In the genomic region with DNA sequence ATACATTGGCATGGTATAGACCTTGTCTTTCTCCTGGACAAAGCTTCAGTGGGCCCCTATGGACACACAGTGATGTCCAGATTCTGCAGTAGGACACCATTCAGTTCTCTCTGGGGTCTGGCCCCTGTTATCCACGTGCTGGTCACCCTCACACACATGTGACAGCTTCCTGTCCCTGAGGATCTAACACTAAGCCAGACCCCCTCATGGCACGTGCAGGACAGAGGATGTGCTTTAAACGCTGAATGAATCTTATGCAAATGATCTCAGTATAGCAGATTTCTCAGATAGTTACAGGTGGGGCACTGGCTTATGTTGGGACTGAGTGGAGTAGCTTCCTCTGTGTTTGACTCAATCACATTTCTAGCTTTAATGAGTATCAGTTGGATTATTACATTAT, we compare ENCODE assay signal across 24 cellular contexts. TPM values are rescaled to one million over a fixed set of nuclear protein-coding genes. Genes with fewer than 3 reads are reported as not detected.
DNase-seq lines count a peak whose midpoint lies in the region; ATAC-seq and TF ChIP-seq lines count a peak whose summit lies in the region.
"Had no signal": no experiment of that assay in that cellular context is flagged by ENCODE, and none has a peak within 500 bp of the region (broad histone marks: within the 10 kb centered on the region; RNA-seq: fewer than 3 reads in every experiment).

No MANE protein-coding gene starts in this region.

- POLR2A ChIA-PET in OCI-LY7 (lab: Charles Lee): no interaction called here

- no peaks in the 10 kb centered on the region for H3K9me3 ChIP-seq in DOHH2 (ENCODE audit: control insufficient read depth, insufficient read depth, low read length)
- no peaks in the 10 kb centered on the region for H3K9me3 ChIP-seq in Karpas-422 (ENCODE audit: low read length)
- H3K9me3 ChIP-seq in OCI-LY7 (ENCODE audit: low read length): no peaks in the 10 kb centered on the region
- H3K9me3 ChIP-seq: A549; BE2C; BLaER1 treated with 17β-estradiol and CSF1 and Interleukin-3, amounts not matched to agents 10 nM and 100 nM had no signal

- no peaks in the 10 kb centered on the region for H3K36me3 Mint-ChIP-seq in stimulated activated naive B cell treated with anti-CD40 and anti-IgM and Interleukin-4, amounts not matched to agents 10 μg/mL and 1 μg/mL and 100 μg/mL, for 72 hours
- H3K36me3 Mint-ChIP-seq: CD8-positive, alpha-beta memory T cell had no signal

- peaks cover 15% of the 10 kb centered on the region for H3K4me1 ChIP-seq in DOHH2 (ENCODE audit: control insufficient read depth, low read length)
- H3K4me1 ChIP-seq in Karpas-422 (ENCODE audit: low read length): peaks cover 13% of the 10 kb centered on the region
- peaks cover 10% of the 10 kb centered on the region for H3K4me1 ChIP-seq in OCI-LY7 (ENCODE audit: insufficient read depth, low read length, poor library complexity, severe bottlenecking)
- H3K4me1 ChIP-seq: A549; BE2C; BLaER1 treated with 17β-estradiol and CSF1 and Interleukin-3, amounts not matched to agents 10 nM and 100 nM had no signal

- H3K4me1 Mint-ChIP-seq in stimulated activated naive B cell treated with anti-CD40 and anti-IgM and Interleukin-4, amounts not matched to agents 10 μg/mL and 1 μg/mL and 100 μg/mL, for 72 hours: no peaks in the 10 kb centered on the region
- H3K4me1 Mint-ChIP-seq: CD8-positive, alpha-beta memory T cell had no signal

- peak overlapping the region; percentile 30 for H3K4me2 ChIP-seq in DOHH2 (ENCODE audit: low read length)
- H3K4me2 ChIP-seq in Karpas-422 (ENCODE audit: low read depth, low read length, poor library complexity, severe bottlenecking): peak overlapping the region; percentile 40
- peak overlapping the region; percentile 2; the same call in 1 of the 2 replicates for H3K4me2 ChIP-seq in OCI-LY7 (ENCODE audit: low read length)
- H3K4me2 ChIP-seq: A549; BLaER1 treated with 17β-estradiol and CSF1 and Interleukin-3, amounts not matched to agents 10 nM and 100 nM had no signal

- DNase-seq in Karpas-422 (peak; percentile 81), OCI-LY7 (ENCODE audit: low spot score) (peak; percentile 44), SIG-M5 treated with dmso at 0.1 percent for 504 hours (lab: John Stamatoyannopoulos, UW; ENCODE audit: unreplicated experiment) (no peak), inferior parietal cortex (ENCODE audit: extremely low spot score) (no peak)
- no peak for DNase-seq in stimulated activated naive B cell treated with anti-CD40 and anti-IgM and Interleukin-4, amounts not matched to agents 10 μg/mL and 1 μg/mL and 100 μg/mL, for 72 hours
- no peak for DNase-seq in stimulated activated CD4-positive, alpha-beta T cell treated with anti-CD3 and anti-CD28 coated beads, Interleukin-4, amount 100 ng/mL, for 1 hour
- DNase-seq: 8988T; ACHN; AML-193; BE2C; CD4-positive, alpha-beta T cell; CD8-positive, alpha-beta memory T cell; DMS 273 treated with DMSO at 0.1 percent for 48 hours; DMS79; GF-D8; GM23248; H7; HCEC 1CT had no signal

- H3K27me3 Mint-ChIP-seq in stimulated activated naive B cell treated with anti-CD40 and anti-IgM and Interleukin-4, amounts not matched to agents 10 μg/mL and 1 μg/mL and 100 μg/mL, for 72 hours: peaks cover 20 to 39% of the 10 kb centered on the region in 2 donors

- intact Hi-C loops in OCI-LY7 (cut with micrococcal nuclease; ENCODE audit: unreplicated experiment): no loop called here

- H3K9me2 ChIP-seq in DOHH2 (replicated peaks; ENCODE audit: control insufficient read depth, low read length): no peaks in the 10 kb centered on the region
- no peaks in the 10 kb centered on the region for H3K9me2 ChIP-seq in Karpas-422 (replicated peaks; ENCODE audit: insufficient read depth, low read length)
- H3K9me2 ChIP-seq in OCI-LY7 (ENCODE audit: insufficient read depth, low read length): no peaks in the 10 kb centered on the region

- H3K79me2 ChIP-seq in DOHH2 (ENCODE audit: control insufficient read depth, low read length) (no peaks in the 10 kb centered on the region), Karpas-422 (ENCODE audit: low read length) (no peaks in the 10 kb centered on the region), OCI-LY7 (ENCODE audit: insufficient read depth, low read depth, low read length) (no peaks in the 10 kb centered on the region)

- TF ChIP-seq CTCF in DOHH2 (IDR thresholded peaks at IDR 0.05; ENCODE audit: low read depth, low read length, poor library complexity, severe bottlenecking) (no peak), OCI-LY7 (conservative IDR thresholded peaks at IDR 0.05; ENCODE audit: low read length) (no peak)

- CTCF ChIA-PET in OCI-LY7 (lab: Charles Lee; ENCODE audit: unreplicated experiment): no interaction called here

- H4K20me1 ChIP-seq in DOHH2 (ENCODE audit: control insufficient read depth, insufficient read depth, low read depth, low read length) (no peaks in the 10 kb centered on the region), Karpas-422 (ENCODE audit: insufficient read depth, low read depth, low read length) (no peaks in the 10 kb centered on the region), OCI-LY7 (ENCODE audit: insufficient read depth, low read length) (no peaks in the 10 kb centered on the region)
- H4K20me1 ChIP-seq: BLaER1 treated with 17β-estradiol and CSF1 and Interleukin-3, amounts not matched to agents 10 nM and 100 nM had no signal

- no peaks in the 10 kb centered on the region for H3K27me3 ChIP-seq in DOHH2 (ENCODE audit: control insufficient read depth, low read length)
- H3K27me3 ChIP-seq in Karpas-422 (ENCODE audit: low read length): no peaks in the 10 kb centered on the region
- H3K27me3 ChIP-seq: BLaER1 treated with 17β-estradiol and CSF1 and Interleukin-3, amounts not matched to agents 10 nM and 100 nM had no signal

- H2AFZ ChIP-seq in Karpas-422 (ENCODE audit: low read length): no peak overlapping the region
- H2AFZ ChIP-seq in OCI-LY7 (ENCODE audit: low read length): no peak overlapping the region
- H2AFZ ChIP-seq: GM23248 had no signal

- H3K4me3 Mint-ChIP-seq in stimulated activated naive B cell treated with anti-CD40 and anti-IgM and Interleukin-4, amounts not matched to agents 10 μg/mL and 1 μg/mL and 100 μg/mL, for 72 hours: no peak overlapping the region
- H3K4me3 Mint-ChIP-seq: CD14-positive monocyte; CD4-positive, alpha-beta T cell; CD8-positive, alpha-beta memory T cell had no signal

- no peaks in the 10 kb centered on the region for H3F3A ChIP-seq in DOHH2 (ENCODE audit: control insufficient read depth, insufficient read depth)

- H3K36me3 ChIP-seq in DOHH2 (ENCODE audit: control insufficient read depth, low read length): no peaks in the 10 kb centered on the region
- no peaks in the 10 kb centered on the region for H3K36me3 ChIP-seq in Karpas-422 (ENCODE audit: insufficient read depth, low read length)
- no peaks in the 10 kb centered on the region for H3K36me3 ChIP-seq in OCI-LY7 (ENCODE audit: insufficient read depth, low read length)
- H3K36me3 ChIP-seq: BE2C; BLaER1 treated with 17β-estradiol and CSF1 and Interleukin-3, amounts not matched to agents 10 nM and 100 nM had no signal

- peak overlapping the region; percentile 10; the same call in 1 of the 2 replicates for H3K4me3 ChIP-seq in DOHH2 (ENCODE audit: low read length)
- no peak overlapping the region for H3K4me3 ChIP-seq in Karpas-422 (ENCODE audit: low read length)
- H3K4me3 ChIP-seq in OCI-LY7 (ENCODE audit: low read depth, low read length, poor library complexity, severe bottlenecking): no peak overlapping the region
- H3K4me3 ChIP-seq: A549; BLaER1 treated with 17β-estradiol and CSF1 and Interleukin-3, amounts not matched to agents 10 nM and 100 nM; GM23248 had no signal

- H3K27ac Mint-ChIP-seq in stimulated activated naive B cell treated with anti-CD40 and anti-IgM and Interleukin-4, amounts not matched to agents 10 μg/mL and 1 μg/mL and 100 μg/mL, for 72 hours: peak overlapping the region; percentile 33
- H3K27ac Mint-ChIP-seq: CD14-positive monocyte; CD4-positive, alpha-beta T cell; CD8-positive, alpha-beta memory T cell had no signal

- H3K27ac ChIP-seq in DOHH2 (ENCODE audit: low read depth, low read length): no peak overlapping the region
- no peak overlapping the region for H3K27ac ChIP-seq in Karpas-422 (ENCODE audit: low read length)
- H3K27ac ChIP-seq in OCI-LY7 (ENCODE audit: low read depth, low read length, poor library complexity, severe bottlenecking): no peak overlapping the region
- H3K27ac ChIP-seq: A549; BLaER1 treated with 17β-estradiol and CSF1 and Interleukin-3, amounts not matched to agents 10 nM and 100 nM; GM23248 had no signal

- ATAC-seq in stimulated activated naive B cell treated with anti-CD40 and anti-IgM and Interleukin-4, amounts not matched to agents 10 μg/mL and 1 μg/mL and 100 μg/mL, for 72 hours (replicated peaks): no peak
- ATAC-seq: A549 had no signal

- no peak overlapping the region for H3K9ac ChIP-seq in Karpas-422 (ENCODE audit: low read length)
- H3K9ac ChIP-seq: BLaER1 treated with 17β-estradiol and CSF1 and Interleukin-3, amounts not matched to agents 10 nM and 100 nM; GM23248 had no signal

- H3K9me3 Mint-ChIP-seq in stimulated activated naive B cell treated with anti-CD40 and anti-IgM and Interleukin-4, amounts not matched to agents 10 μg/mL and 1 μg/mL and 100 μg/mL, for 72 hours: no peaks in the 10 kb centered on the region
- H3K9me3 Mint-ChIP-seq: CD4-positive, alpha-beta T cell; CD8-positive, alpha-beta memory T cell had no signal

- no TSS peak for BruUV-seq in OCI-LY7 (replicated peaks; lab: Mats Ljungman, UMichigan)

RNA-seq across cellular contexts. Expression of a gene that starts 33.7 kb away (rescaled TPM):
- total RNA-seq in Karpas-422 (2014; rRNA removed; shearing (Covaris generic); ENCODE audit: low replicate concordance): not detected in 2 replicates
- total RNA-seq in OCI-LY7 (2014; rRNA removed; shearing (Covaris generic)): not detected in 2 replicates
- not detected in 2 replicates for total RNA-seq in OCI-LY7 (2022)
- total RNA-seq: Daoy, G401, GM23248 had no signal

Comparison
In these comparisons a context has a peak if more than half of its experiments do, and no peak if none do; other contexts are left out.
1. DNase-seq: peak in Karpas-422 (single experiment) and OCI-LY7 (single experiment); none in stimulated activated naive B cell treated with anti-CD40 and anti-IgM and Interleukin-4, amounts not matched to agents 10 μg/mL and 1 μg/mL and 100 μg/mL, for 72 hours (single experiment), SIG-M5 treated with dmso at 0.1 percent for 504 hours (single experiment), inferior parietal cortex (single experiment) and stimulated activated CD4-positive, alpha-beta T cell treated with anti-CD3 and anti-CD28 coated beads, Interleukin-4, amount 100 ng/mL, for 1 hour (single experiment).
2. Peak in every context shown above with its lines, with median percentiles within 50 percentile points of each other: H3K4me2 ChIP-seq.